ENCODE assay signal across 8 cellular contexts in genomic region chr5:168679515-168679920, GRCh38.
DNase-seq lines count a peak whose midpoint lies in the region; ATAC-seq and TF ChIP-seq lines count a peak whose summit lies in the region.

No MANE protein-coding gene starts in this region.

- H3K27me3 Mint-ChIP-seq in activated T-helper 17 cell treated with anti-CD3 and anti-CD28 coated beads, Interleukin-2, amount 50 U/mL, for 72 hours: no peaks in the 10 kb centered on the region

- H3K9me3 Mint-ChIP-seq in activated T-helper 17 cell treated with anti-CD3 and anti-CD28 coated beads, Interleukin-2, amount 50 U/mL, for 72 hours: no peaks in the 10 kb centered on the region

- CTCF ChIA-PET in PC-9 (lab: Charles Lee): no interaction called here

- peaks cover 5% of the 10 kb centered on the region for H3K4me1 Mint-ChIP-seq in activated T-helper 17 cell treated with anti-CD3 and anti-CD28 coated beads, Interleukin-2, amount 50 U/mL, for 72 hours

- BruUV-seq in PC-9 (replicated peaks; lab: Mats Ljungman, UMichigan): no TSS peak

- no peaks in the 10 kb centered on the region for H3K79me2 ChIP-seq in PC-9 (ENCODE audit: low read depth)

- ATAC-seq in GM18870 (IDR thresholded peaks at IDR 0.05; ENCODE audit: unreplicated experiment): peak; percentile 58
- peak; percentile 35 for ATAC-seq in activated T-helper 17 cell treated with anti-CD3 and anti-CD28 coated beads, Interleukin-2, amount 50 U/mL, for 72 hours (replicated peaks)

- no peak overlapping the region for H3K27ac Mint-ChIP-seq in activated T-helper 17 cell treated with anti-CD3 and anti-CD28 coated beads, Interleukin-2, amount 50 U/mL, for 72 hours

- no peak overlapping the region for H2AFZ ChIP-seq in PC-9

- no peaks in the 10 kb centered on the region for H3K36me3 Mint-ChIP-seq in activated T-helper 17 cell treated with anti-CD3 and anti-CD28 coated beads, Interleukin-2, amount 50 U/mL, for 72 hours (ENCODE audit: low read depth)

- H4K20me1 ChIP-seq in PC-9 (ENCODE audit: insufficient read depth): no peaks in the 10 kb centered on the region

- peaks cover 22% of the 10 kb centered on the region; the same call in 1 of the 2 replicates for H3K27me3 ChIP-seq in PC-9 (ENCODE audit: insufficient read depth, low read depth)
- no peaks in the 10 kb centered on the region for H3K27me3 ChIP-seq in testis

- no peak overlapping the region for H3K4me3 ChIP-seq in PC-9
- H3K4me3 ChIP-seq in foreskin fibroblast (ENCODE audit: low read depth in 1 of 2, low read length in 2 of 2): no peak overlapping the region
- no peak overlapping the region for H3K4me3 ChIP-seq in testis

- 5 to 6% methylated on average over 9 of the region's 9 CpGs for WGBS in testis, 2 donors

- intact Hi-C loops in PC-9 (cut with micrococcal nuclease; ENCODE audit: unreplicated experiment): loop anchor here (1.0 to 10.0 kb wide), 4 partner anchors 101 to 903 kb away; partner anchors contain the start of genes RARS1 and SPDL1
- intact Hi-C loops in testis (cut with DNase I; ENCODE audit: low total_unique reads): no loop called here

- no peak overlapping the region for H3K4me2 ChIP-seq in PC-9

- TF ChIP-seq CTCF in PC-9 (conservative IDR thresholded peaks at IDR 0.05) (peak; percentile 95), foreskin fibroblast (IDR thresholded peaks at IDR 0.05; ENCODE audit: low read depth, low read length) (peak; percentile 85), testis (IDR thresholded peaks at IDR 0.05) (peak; percentile 76 to 96 (median 83))

- POLR2A ChIA-PET in PC-9 (lab: Charles Lee; ENCODE audit: unreplicated experiment): no interaction called here

- no peaks in the 10 kb centered on the region for H3K9me2 ChIP-seq in PC-9 (ENCODE audit: insufficient read depth)

- H3K4me1 ChIP-seq in PC-9 (replicated peaks; ENCODE audit: insufficient read depth) (no peaks in the 10 kb centered on the region), testis (peaks cover 7% of the 10 kb centered on the region)

- no peak overlapping the region for H3K4me3 Mint-ChIP-seq in activated T-helper 17 cell treated with anti-CD3 and anti-CD28 coated beads, Interleukin-2, amount 50 U/mL, for 72 hours

- DNase-seq in AG08396 (ENCODE audit: low spot score) (peak; percentile 73), HUDEP-2 (lab: John Stamatoyannopoulos, UW; ENCODE audit: unreplicated experiment in 76 of 76) (peak in 56 of 76 experiments; percentile 3 to 70 (median 34)), PC-9 (peak in 1 of 2 experiments; percentile 63), foreskin fibroblast (peak; percentile 55 to 87), non-pigmented ciliary epithelial cell (ENCODE audit: low read depth) (peak; percentile 15), testis (peak; percentile 89)

- no peaks in the 10 kb centered on the region for H3K9me3 ChIP-seq in PC-9 (ENCODE audit: insufficient read depth, low read depth)
- H3K9me3 ChIP-seq in testis: no peaks in the 10 kb centered on the region

- no peak overlapping the region for H3K27ac ChIP-seq in PC-9
- no peak overlapping the region for H3K27ac ChIP-seq in testis

- no peaks in the 10 kb centered on the region for H3F3A ChIP-seq in PC-9 (ENCODE audit: insufficient read depth, low read depth)

- H3K36me3 ChIP-seq in PC-9 (ENCODE audit: low read depth) (no peaks in the 10 kb centered on the region), testis (ENCODE audit: low read depth, missing control alignments) (no peaks in the 10 kb centered on the region)

- no peak for TF ChIP-seq POLR2A in testis (IDR thresholded peaks at IDR 0.05)
